Comparison of ENCODE assay signal across 19 cellular contexts in the genomic region with DNA sequence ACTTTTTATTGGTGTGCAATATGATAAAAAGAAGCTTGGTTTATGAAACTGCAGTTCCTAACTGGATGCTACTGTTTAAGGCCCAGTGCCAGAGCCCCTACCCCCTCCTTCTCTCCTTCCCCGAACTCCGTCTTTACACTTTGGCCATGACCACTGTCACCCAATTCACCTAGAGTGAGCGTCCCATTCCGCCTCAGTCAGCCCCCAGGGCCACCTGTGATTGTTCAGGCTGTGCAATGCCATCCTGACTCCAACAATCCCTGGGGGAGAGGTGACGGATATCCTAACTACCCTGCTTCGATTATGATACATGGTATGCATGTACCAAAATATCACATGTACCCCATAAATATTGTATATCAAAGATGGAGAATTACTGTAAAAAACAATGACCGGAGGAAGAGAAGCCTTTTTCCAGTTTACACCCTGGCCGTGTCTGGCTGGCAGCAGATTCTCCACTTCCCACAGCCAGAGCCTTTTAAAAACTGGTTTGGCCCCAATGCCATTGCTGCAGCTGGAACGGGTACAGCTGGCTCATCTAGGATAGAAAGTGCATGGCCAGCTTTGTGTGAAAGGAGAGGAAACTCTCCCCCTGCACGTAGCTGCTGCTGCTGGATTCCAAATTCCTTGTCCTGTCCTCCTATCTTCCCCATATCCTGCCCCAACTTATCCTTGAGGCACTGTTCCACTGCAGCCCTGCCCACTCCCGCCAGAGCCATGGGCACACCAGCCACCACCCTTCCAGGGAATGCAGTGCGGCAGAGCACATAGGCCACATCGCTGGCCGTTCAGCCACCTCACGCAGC.
DNase-seq lines count a peak whose midpoint lies in the region; ATAC-seq and TF ChIP-seq lines count a peak whose summit lies in the region.
"Had no signal": no experiment of that assay in that cellular context is flagged by ENCODE, and none has a peak within 500 bp of the region (broad histone marks: within the 10 kb centered on the region; RNA-seq: fewer than 3 reads in every experiment).

No MANE protein-coding gene starts in this region.

- TF ChIP-seq POLR2A in upper lobe of left lung (IDR thresholded peaks at IDR 0.05), result no peak

- peak; percentile 3 for ATAC-seq in left ventricle myocardium superior
- ATAC-seq in upper lobe of left lung (ENCODE audit: low FRiP score in 2 of 2), result no peak
- ATAC-seq in HG03025 (IDR thresholded peaks at IDR 0.05; ENCODE audit: low FRiP score, unreplicated experiment), result no peak
- ATAC-seq: A549, GM12878 had no signal

- no peak for TF ChIP-seq CTCF in left ventricle myocardium inferior (IDR thresholded peaks at IDR 0.05; ENCODE audit: borderline replicate concordance)
- no peak for TF ChIP-seq CTCF in epithelial cell of esophagus (IDR thresholded peaks at IDR 0.05; ENCODE audit: insufficient read depth, low read depth, low read length, missing control alignments)
- TF ChIP-seq CTCF in upper lobe of left lung (IDR thresholded peaks at IDR 0.05), result no peak

- intact Hi-C loops in left ventricle myocardium superior (cut with micrococcal nuclease) (no loop called here), left ventricle myocardium inferior (cut with micrococcal nuclease) (no loop called here)

- H3K36me3 ChIP-seq in left ventricle myocardium inferior (no peaks in the 10 kb centered on the region), upper lobe of left lung (no peaks in the 10 kb centered on the region)

- WGBS in upper lobe of left lung, 2 donors, result 80 to 90% methylated on average over 15 of the region's 15 CpGs

- H3K9me3 ChIP-seq in left ventricle myocardium inferior (replicated peaks), result no peaks in the 10 kb centered on the region
- no peaks in the 10 kb centered on the region for H3K9me3 ChIP-seq in upper lobe of left lung
- H3K9me3 ChIP-seq: A549 had no signal

- DNase-seq in left ventricle myocardium superior, result no peak
- no peak for DNase-seq in left ventricle myocardium inferior
- peak; percentile 26 for DNase-seq in epithelial cell of esophagus (ENCODE audit: low read depth)
- DNase-seq in midbrain (lab: John Stamatoyannopoulos, UW), result peak; percentile 18
- DNase-seq in upper lobe of left lung, result no peak
- DNase-seq in NCI-H524 (lab: John Stamatoyannopoulos, UW), result no peak
- DNase-seq: CD4-positive, CD25-positive, alpha-beta regulatory T cell; DMS79; H7; NCI-H1436 treated with DMSO at 0.1 percent for 48 hours; NCI-H2081 treated with DMSO at 0.1 percent for 48 hours; NCI-H2227 treated with DMSO at 0.1 percent for 48 hours; NCI-H526 treated with DMSO at 0.1 percent for 48 hours; NK-92 treated with Interleukin-12 subunit alpha and Interleukin-12 subunit beta, amount 100 ng/mL, for 24 hours; OCI-M1; RPMI8226 had no signal

- no peak for TF ChIP-seq EP300 in upper lobe of left lung (IDR thresholded peaks at IDR 0.05)

- H3K4me3 ChIP-seq in left ventricle myocardium inferior (no peak overlapping the region), epithelial cell of esophagus (ENCODE audit: low read length) (no peak overlapping the region), upper lobe of left lung (no peak overlapping the region)
- H3K4me3 ChIP-seq: A549, GM12878 had no signal

- H3K27me3 ChIP-seq in left ventricle myocardium inferior (ENCODE audit: low read depth) (peaks cover 8% of the 10 kb centered on the region), upper lobe of left lung (no peaks in the 10 kb centered on the region)

- H3K27ac ChIP-seq in left ventricle myocardium inferior (replicated peaks), result no peak overlapping the region
- H3K27ac ChIP-seq in upper lobe of left lung, result no peak overlapping the region
- H3K27ac ChIP-seq: A549 had no signal

- H3K4me1 ChIP-seq in left ventricle myocardium inferior (peaks cover 17% of the 10 kb centered on the region), upper lobe of left lung (peaks cover 0 to 6% (median 0%) of the 10 kb centered on the region in 4 donors)

Comparison
In these comparisons a context has a peak if more than half of its experiments do, and no peak if none do; other contexts are left out.
1. DNase-seq: peak in epithelial cell of esophagus (single experiment) and midbrain (single experiment); none in left ventricle myocardium superior (single experiment), left ventricle myocardium inferior (single experiment), upper lobe of left lung (0 of 2) and NCI-H524 (0 of 2).